ENCODE assay signal across 7 cellular contexts in genomic region chr5:75510417-75510835, GRCh38. TPM values are rescaled to one million over a fixed set of nuclear protein-coding genes. Genes with fewer than 3 reads are reported as not detected.
DNase-seq lines count a peak whose midpoint lies in the region; ATAC-seq and TF ChIP-seq lines count a peak whose summit lies in the region.

No MANE protein-coding gene starts in this region.

- H3K36me3 ChIP-seq in osteoblast (ENCODE audit: insufficient read depth, low read length), result peaks cover under 1% of the 10 kb centered on the region

- DNase-seq in foreskin fibroblast (peak; percentile 29 to 61), osteoblast (ENCODE audit: insufficient read length, low spot score, missing footprints) (peak; percentile 31)
- DNase-seq in effector CD4-positive, alpha-beta T cell, result no peak

- no peaks in the 10 kb centered on the region for H3K27me3 ChIP-seq in osteoblast (ENCODE audit: insufficient read depth, low read length)

- peak overlapping the region; percentile 81 for H3K27ac ChIP-seq in VCaP
- peak overlapping the region; percentile 76 for H3K27ac ChIP-seq in osteoblast (ENCODE audit: low read depth, low read length)

- H3K4me2 ChIP-seq in osteoblast (ENCODE audit: insufficient read depth, low read length), result peak overlapping the region; percentile 90

- H3K4me1 ChIP-seq in osteoblast (ENCODE audit: insufficient read depth, low read length), result peaks cover 18% of the 10 kb centered on the region

- peaks cover 95% of the 10 kb centered on the region for H3K79me2 ChIP-seq in osteoblast (ENCODE audit: insufficient read depth, low read length)

- ATAC-seq in GM18907 (IDR thresholded peaks at IDR 0.05; ENCODE audit: unreplicated experiment) (peak; percentile 23), HG02973 (IDR thresholded peaks at IDR 0.05; ENCODE audit: unreplicated experiment) (peak; percentile 3), HG03139 (IDR thresholded peaks at IDR 0.05; ENCODE audit: unreplicated experiment) (no peak)

- H2AFZ ChIP-seq in osteoblast (ENCODE audit: low read length), result peak overlapping the region; percentile 87

- TF ChIP-seq CTCF in VCaP (conservative IDR thresholded peaks at IDR 0.05) (no peak), foreskin fibroblast (IDR thresholded peaks at IDR 0.05; ENCODE audit: low read depth, low read length) (no peak), osteoblast (IDR thresholded peaks at IDR 0.05; ENCODE audit: extremely low read depth, low read depth, low read length) (no peak)

- peaks cover 19% of the 10 kb centered on the region for H4K20me1 ChIP-seq in osteoblast (ENCODE audit: insufficient read depth, low read length)

- no peaks in the 10 kb centered on the region for H3K9me3 ChIP-seq in osteoblast (ENCODE audit: low read depth, low read length)

- H3K4me3 ChIP-seq in foreskin fibroblast (ENCODE audit: low read depth in 1 of 2, low read length in 2 of 2) (peak overlapping the region; percentile 86 to 92), osteoblast (ENCODE audit: insufficient read depth, low read length) (peak overlapping the region; percentile 93)

RNA-seq across cellular contexts. Expression of gene CERT1, which starts 1.0 kb away (rescaled TPM):
- 50.3 and 58.6 TPM in 2 replicates for total RNA-seq in osteoblast

RNA-seq across cellular contexts. Expression of gene POLK, which starts 1.3 kb away (rescaled TPM):
- 34.7 and 36.8 TPM in 2 replicates for total RNA-seq in osteoblast
